17 cellular contexts compared by ENCODE assay signal in genomic region chr1:111672338-111672737, GRCh38. TPM values are rescaled to one million over a fixed set of nuclear protein-coding genes. Genes with fewer than 3 reads are reported as not detected.
A peak's percentile ranks its signal among the peaks of the same experiment; 100 is the strongest.
DNase-seq lines count a peak whose midpoint lies in the region; ATAC-seq and TF ChIP-seq lines count a peak whose summit lies in the region.
"Had no signal": no experiment of that assay in that cellular context is flagged by ENCODE, and none has a peak within 500 bp of the region (broad histone marks: within the 10 kb centered on the region; RNA-seq: fewer than 3 reads in every experiment).

No MANE protein-coding gene starts in this region.

- peak; percentile 13 for DNase-seq in AG08396 (ENCODE audit: low spot score)
- no peak for DNase-seq in CD4-positive, CD25-positive, alpha-beta regulatory T cell
- no peak for DNase-seq in activated naive CD8-positive, alpha-beta T cell treated with anti-CD3 and anti-CD28 coated beads, Interleukin-2, amount 10 ng/mL, durations not matched to agents 7 days and 5 days
- peak; percentile 51 for DNase-seq in myocyte (ENCODE audit: low read depth)
- no peak for DNase-seq in mucosa of descending colon
- no peak for DNase-seq in NCI-H1092 treated with DMSO at 0.1 percent for 48 hours (lab: John Stamatoyannopoulos, UW)
- no peak for DNase-seq in middle frontal gyrus (ENCODE audit: extremely low spot score, low spot score)
- DNase-seq: activated CD4-positive, alpha-beta T cell treated with anti-CD3 and anti-CD28 coated beads for 48 hours; activated T-cell treated with anti-CD3 and anti-CD28 coated beads, Interleukin-2, amount 50 U/mL, for 4 hours; hypothalamus; Karpas-422; NCI-H1417; NCI-H82; posterior cingulate gyrus; SK-N-SH had no signal

- peak overlapping the region; percentile 52 for H3K4me3 ChIP-seq in CD4-positive, CD25-positive, alpha-beta regulatory T cell (ENCODE audit: low read depth, low read length)
- no peak overlapping the region for H3K4me3 ChIP-seq in mucosa of descending colon
- H3K4me3 ChIP-seq: tibial nerve had no signal

- peaks cover 28% of the 10 kb centered on the region for H3K36me3 Mint-ChIP-seq in CD4-positive, CD25-positive, alpha-beta regulatory T cell
- H3K36me3 Mint-ChIP-seq in activated naive CD8-positive, alpha-beta T cell treated with anti-CD3 and anti-CD28 coated beads, Interleukin-2, amount 10 ng/mL, durations not matched to agents 7 days and 5 days = peaks cover 55% of the 10 kb centered on the region

- peaks cover 0 to 7% (median 4%) of the 10 kb centered on the region in 7 donors for H3K9me3 Mint-ChIP-seq in CD4-positive, CD25-positive, alpha-beta regulatory T cell
- peaks cover 13% of the 10 kb centered on the region for H3K9me3 Mint-ChIP-seq in activated naive CD8-positive, alpha-beta T cell treated with anti-CD3 and anti-CD28 coated beads, Interleukin-2, amount 10 ng/mL, durations not matched to agents 7 days and 5 days

- H3K27ac ChIP-seq in CD4-positive, CD25-positive, alpha-beta regulatory T cell (ENCODE audit: insufficient read depth, low read length, poor library complexity, severe bottlenecking) = no peak overlapping the region
- H3K27ac ChIP-seq: tibial nerve had no signal

- H3K9me3 ChIP-seq in CD4-positive, CD25-positive, alpha-beta regulatory T cell (ENCODE audit: control insufficient read depth in 2 of 2, low read length in 2 of 2) = peaks cover 0 to 2% of the 10 kb centered on the region in 2 experiments
- no peaks in the 10 kb centered on the region for H3K9me3 ChIP-seq in mucosa of descending colon
- H3K9me3 ChIP-seq: SK-N-SH had no signal

- peaks cover 48 to 86% (median 70%) of the 10 kb centered on the region in 4 donors for H3K4me1 Mint-ChIP-seq in CD4-positive, CD25-positive, alpha-beta regulatory T cell
- peaks cover 24% of the 10 kb centered on the region for H3K4me1 Mint-ChIP-seq in activated naive CD8-positive, alpha-beta T cell treated with anti-CD3 and anti-CD28 coated beads, Interleukin-2, amount 10 ng/mL, durations not matched to agents 7 days and 5 days

- intact Hi-C loops in mucosa of descending colon (cut with DNase I, micrococcal nuclease) = no loop called here

- peaks cover 18% of the 10 kb centered on the region for H3K4me1 ChIP-seq in CD4-positive, CD25-positive, alpha-beta regulatory T cell (ENCODE audit: control insufficient read depth, insufficient read depth, low read length, poor library complexity, severe bottlenecking)
- peaks cover 11% of the 10 kb centered on the region for H3K4me1 ChIP-seq in mucosa of descending colon (ENCODE audit: low read depth)

- no peaks in the 10 kb centered on the region for H3K27me3 Mint-ChIP-seq in CD4-positive, CD25-positive, alpha-beta regulatory T cell
- no peaks in the 10 kb centered on the region for H3K27me3 Mint-ChIP-seq in activated naive CD8-positive, alpha-beta T cell treated with anti-CD3 and anti-CD28 coated beads, Interleukin-2, amount 10 ng/mL, durations not matched to agents 7 days and 5 days

- ATAC-seq in CD4-positive, CD25-positive, alpha-beta regulatory T cell (ENCODE audit: low read depth in 2 of 2) = no peak
- ATAC-seq in activated naive CD8-positive, alpha-beta T cell treated with anti-CD3 and anti-CD28 coated beads, Interleukin-2, amount 10 ng/mL, durations not matched to agents 7 days and 5 days (ENCODE audit: low read depth) = no peak
- ATAC-seq in mucosa of descending colon = no peak
- ATAC-seq in GM19467 (IDR thresholded peaks at IDR 0.05; ENCODE audit: unreplicated experiment) = no peak
- ATAC-seq: activated T-cell treated with anti-CD3 and anti-CD28 coated beads, Interleukin-2, amount 50 U/mL, for 4 hours had no signal

- peaks cover 25% of the 10 kb centered on the region for H3K36me3 ChIP-seq in CD4-positive, CD25-positive, alpha-beta regulatory T cell (ENCODE audit: control insufficient read depth, insufficient read depth, low read length)
- no peaks in the 10 kb centered on the region for H3K36me3 ChIP-seq in mucosa of descending colon (ENCODE audit: low read depth)

- H3K27ac Mint-ChIP-seq in CD4-positive, CD25-positive, alpha-beta regulatory T cell = peak overlapping the region in 2 of 3 donors; percentile 61 to 69
- peak overlapping the region; percentile 3 for H3K27ac Mint-ChIP-seq in activated naive CD8-positive, alpha-beta T cell treated with anti-CD3 and anti-CD28 coated beads, Interleukin-2, amount 10 ng/mL, durations not matched to agents 7 days and 5 days

- H3K27me3 ChIP-seq in CD4-positive, CD25-positive, alpha-beta regulatory T cell (ENCODE audit: control insufficient read depth, insufficient read depth, low read length) = no peaks in the 10 kb centered on the region
- H3K27me3 ChIP-seq: tibial nerve had no signal

- no peak for TF ChIP-seq CTCF in mucosa of descending colon (IDR thresholded peaks at IDR 0.05)

- H3K4me3 Mint-ChIP-seq in CD4-positive, CD25-positive, alpha-beta regulatory T cell = peak overlapping the region; percentile 4 to 51 (median 28)
- H3K4me3 Mint-ChIP-seq in activated naive CD8-positive, alpha-beta T cell treated with anti-CD3 and anti-CD28 coated beads, Interleukin-2, amount 10 ng/mL, durations not matched to agents 7 days and 5 days = no peak overlapping the region
- H3K4me3 Mint-ChIP-seq: activated T-cell treated with anti-CD3 and anti-CD28 coated beads, Interleukin-2, amount 50 U/mL, for 4 hours had no signal

- POLR2A ChIA-PET in activated naive CD8-positive, alpha-beta T cell treated with anti-CD3 and anti-CD28 coated beads, Interleukin-2, amount 10 ng/mL, durations not matched to agents 7 days and 5 days (lab: Charles Lee) = interaction anchor here (0.8 kb wide), 1 partner anchor 164 kb away, joined by 3 read pairs; no protein-coding TSS in a partner anchor

RNA-seq across cellular contexts. Expression of gene RAP1A, which starts 52.7 kb away (rescaled TPM):
- 143 TPM for total RNA-seq in CD4-positive, CD25-positive, alpha-beta regulatory T cell
- polyA plus RNA-seq in CD4-positive, CD25-positive, alpha-beta regulatory T cell = 10 to 100 TPM; 72.8 to 91.3 (median 78.2) TPM
- 100 to 1,000 TPM; 134 to 139 TPM for total RNA-seq in activated naive CD8-positive, alpha-beta T cell treated with anti-CD3 and anti-CD28 coated beads, Interleukin-2, amount 10 ng/mL, durations not matched to agents 7 days and 5 days
- total RNA-seq in myocyte = 19.2 and 23.8 TPM in 2 replicates
- polyA plus RNA-seq in myocyte (2012) = 34.7 TPM
- total RNA-seq in mucosa of descending colon = 100 to 1,000 TPM in 1 of 3 donors, 10 to 100 TPM in 2; 84.4 to 272 (median 95.4) TPM

Comparison
In these comparisons a context has a peak if more than half of its experiments do, and no peak if none do; other contexts are left out.
1. DNase-seq: peak in AG08396 (single experiment) and myocyte (single experiment); none in CD4-positive, CD25-positive, alpha-beta regulatory T cell (0 of 3), activated naive CD8-positive, alpha-beta T cell treated with anti-CD3 and anti-CD28 coated beads, Interleukin-2, amount 10 ng/mL, durations not matched to agents 7 days and 5 days (single experiment), mucosa of descending colon (0 of 3), NCI-H1092 treated with DMSO at 0.1 percent for 48 hours (single experiment) and middle frontal gyrus (single experiment).